8 cellular contexts compared by ENCODE assay signal in genomic region chr5:151772868-151773561, GRCh38. TPM values are rescaled to one million over a fixed set of nuclear protein-coding genes. Genes with fewer than 3 reads are reported as not detected.
DNase-seq lines count a peak whose midpoint lies in the region; ATAC-seq and TF ChIP-seq lines count a peak whose summit lies in the region.

No MANE protein-coding gene starts in this region.

- H3K27me3 ChIP-seq in lung (ENCODE audit: control insufficient read depth, insufficient read depth): no peaks in the 10 kb centered on the region

- H3K27me3 Mint-ChIP-seq in MCF 10A (ENCODE audit: insufficient read depth, unreplicated experiment): no peaks in the 10 kb centered on the region

- ATAC-seq in lung (ENCODE audit: insufficient read depth, low FRiP score) (no peak), GM21390 (IDR thresholded peaks at IDR 0.05; ENCODE audit: unreplicated experiment) (no peak)

- POLR2A ChIA-PET in MCF 10A (lab: Yijun Ruan, JAX): interaction anchor here (0.6 to 7.4 kb wide), 31 partner anchors 9 to 1072 kb away, joined by 3 to 162 read pairs (median 6); partner anchors contain the start of genes ATOX1, DCTN4, GM2A and RBM22

- no peak overlapping the region for H3K4me3 Mint-ChIP-seq in MCF 10A (ENCODE audit: unreplicated experiment)

- peak; percentile 61 for DNase-seq in ELR (ENCODE audit: low read depth)
- DNase-seq in LHCN-M2 (ENCODE audit: low read depth): peak; percentile 40
- no peak for DNase-seq in MCF 10A (ENCODE audit: unreplicated experiment)
- DNase-seq in lung (ENCODE audit: low spot score): no peak
- no peak for DNase-seq in mucosa of gallbladder (ENCODE audit: low spot score)
- no peak for DNase-seq in stimulated activated naive CD4-positive, alpha-beta T cell treated with Interleukin-2 at 50 U/mL for 16 hours (lab: John Stamatoyannopoulos, UW)

- no peaks in the 10 kb centered on the region for H3K9me3 ChIP-seq in lung (ENCODE audit: control insufficient read depth in 2 of 2, insufficient read depth in 1 of 2, low read length in 1 of 2)

- H3K36me3 ChIP-seq in lung (ENCODE audit: control insufficient read depth in 2 of 2, insufficient read depth in 2 of 2, low read length in 2 of 2) (peaks cover 2% of the 10 kb centered on the region in 2 donors), urinary bladder (ENCODE audit: insufficient read depth) (no peaks in the 10 kb centered on the region)

- intact Hi-C loops in MCF 10A (cut with micrococcal nuclease): loop anchor here (2.0 kb wide), 1 partner anchor 370 kb away; no protein-coding TSS in a partner anchor

- BruUV-seq in MCF 10A (replicated peaks; lab: Mats Ljungman, UMichigan): TSS peak; percentile 45

- H3K27ac ChIP-seq in lung (ENCODE audit: low read depth in 1 of 2, low read length in 1 of 2) (peak overlapping the region; percentile 91 to 97), urinary bladder (ENCODE audit: low read depth) (no peak overlapping the region)

- no peak overlapping the region for H3K27ac Mint-ChIP-seq in MCF 10A (ENCODE audit: low read depth, unreplicated experiment)

- H3K9me3 Mint-ChIP-seq in MCF 10A (ENCODE audit: unreplicated experiment): no peaks in the 10 kb centered on the region

- peaks cover 2 to 17% of the 10 kb centered on the region in 2 donors for H3K4me1 ChIP-seq in lung (ENCODE audit: control insufficient read depth in 2 of 2, insufficient read depth in 2 of 2, low read length in 2 of 2)
- no peaks in the 10 kb centered on the region for H3K4me1 ChIP-seq in urinary bladder (ENCODE audit: insufficient read depth)

- TF ChIP-seq CTCF in MCF 10A (IDR thresholded peaks at IDR 0.05; ENCODE audit: unreplicated experiment): no peak
- TF ChIP-seq CTCF in lung (IDR thresholded peaks at IDR 0.05; ENCODE audit: control extremely low read depth, extremely low read depth): no peak

- WGBS in lung, 2 donors: 1% methylated on average over 18 of the region's 18 CpGs
- under 1% methylated on average over 18 of the region's 18 CpGs for WGBS in urinary bladder

- peak overlapping the region; percentile 93 for H3K4me3 ChIP-seq in lung
- peak overlapping the region; percentile 82 for H3K4me3 ChIP-seq in urinary bladder (ENCODE audit: low read depth, low read length)

- H3K4me1 Mint-ChIP-seq in MCF 10A (ENCODE audit: insufficient read depth, unreplicated experiment): peaks cover 26% of the 10 kb centered on the region

- peaks cover 32% of the 10 kb centered on the region for H3K36me3 Mint-ChIP-seq in MCF 10A (ENCODE audit: insufficient read depth, unreplicated experiment)

- CTCF ChIA-PET in MCF 10A (lab: Yijun Ruan, JAX): interaction anchor here (0.6 to 5.5 kb wide), 19 partner anchors 8 to 732 kb away, joined by 3 to 47 read pairs (median 4); partner anchors contain the start of gene ATOX1

RNA-seq across cellular contexts. Expression of gene G3BP1, which starts 1.3 kb away (rescaled TPM):
- total RNA-seq in LHCN-M2 (2014; rRNA removed) (203 and 204 TPM in 2 replicates), MCF 10A (2022) (279 and 282 TPM in 2 replicates), lung (100 to 1,000 TPM; 134 to 171 TPM), urinary bladder (128 TPM), mucosa of gallbladder (135 TPM)
- polyA plus RNA-seq in LHCN-M2 (2012): 133 TPM
- polyA plus RNA-seq in lung (10 to 100 TPM; 19.1 to 40.5 TPM), urinary bladder (31.8 TPM)

RNA-seq across cellular contexts. Expression of gene ATOX1, which starts 14.6 kb away (rescaled TPM):
- total RNA-seq in LHCN-M2 (2014; rRNA removed): 86.4 and 119 TPM in 2 replicates
- polyA plus RNA-seq in LHCN-M2 (2012): 415 TPM
- 155 and 168 TPM in 2 replicates for total RNA-seq in MCF 10A (2022)
- total RNA-seq in lung: 10 to 100 TPM; 65.1 to 96.8 TPM
- 100 to 1,000 TPM; 145 to 225 TPM for polyA plus RNA-seq in lung
- total RNA-seq in urinary bladder: 30.8 TPM
- polyA plus RNA-seq in urinary bladder: 121 TPM
- 88.0 TPM for total RNA-seq in mucosa of gallbladder

Comparison
In these comparisons a context has a peak if more than half of its experiments do, and no peak if none do; other contexts are left out.
1. DNase-seq: peak in ELR (single experiment) and LHCN-M2 (single experiment); none in MCF 10A (single experiment), lung (single experiment), mucosa of gallbladder (single experiment) and stimulated activated naive CD4-positive, alpha-beta T cell treated with Interleukin-2 at 50 U/mL for 16 hours (single experiment).